ENCODE assay signal across 31 cellular contexts in the genomic region with DNA sequence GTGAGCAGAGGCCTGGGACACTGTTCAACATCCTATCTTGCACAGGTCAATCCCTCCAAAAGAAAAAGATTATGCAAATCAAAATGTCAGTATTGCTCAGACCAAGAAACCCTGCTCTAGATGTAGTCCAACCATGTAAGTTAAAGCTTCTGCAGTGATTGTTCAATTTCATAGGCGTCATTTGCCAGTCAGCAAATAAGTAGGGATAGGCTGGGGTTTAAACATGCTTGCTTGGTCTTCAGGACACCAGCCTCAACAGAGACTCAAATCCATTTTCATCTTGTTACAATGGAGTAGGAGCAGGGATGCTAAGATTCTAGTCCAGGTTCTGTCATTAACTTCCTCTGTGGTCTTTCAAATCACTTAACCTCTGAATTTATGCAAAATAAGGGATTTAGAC.
"Had no signal": no experiment of that assay in that cellular context is flagged by ENCODE, and none has a peak within 500 bp of the region (broad histone marks: within the 10 kb centered on the region; RNA-seq: fewer than 3 reads in every experiment).

No MANE protein-coding gene starts in this region.

- H3K27me3 ChIP-seq: brain microvascular endothelial cell, foreskin keratinocyte, neutrophil, ovary, transverse colon had no signal

- H3K4me3 Mint-ChIP-seq: activated B cell treated with CpG ODN at 0.5 μM for 24 hours; activated CD8-positive, alpha-beta T cell treated with anti-CD3 and anti-CD28 coated beads for 36 hours; activated T-cell treated with anti-CD3 and anti-CD28 coated beads, Interleukin-2, amount 50 U/mL, for 4 hours; activated T-helper 17 cell treated with anti-CD3 and anti-CD28 coated beads, Interleukin-2, amount 50 U/mL, for 72 hours; endodermal cell; mesothelial cell of epicardium; naive B cell; nephron progenitor cell; T-helper 2 cell treated with Interferon-gamma antibody and Interleukin-4, amounts not matched to agents 5 μg/mL and 100 μg/mL, for 36 hours had no signal

- H3K27ac ChIP-seq: brain microvascular endothelial cell, foreskin keratinocyte, neutrophil, ovary, transverse colon had no signal

- H3K27me3 Mint-ChIP-seq: activated B cell treated with CpG ODN at 0.5 μM for 24 hours; activated CD8-positive, alpha-beta T cell treated with anti-CD3 and anti-CD28 coated beads for 36 hours; naive B cell; progenitor cell of endocrine pancreas had no signal

- H3K36me3 Mint-ChIP-seq: naive B cell had no signal

- H3K36me3 ChIP-seq: neutrophil, ovary, transverse colon had no signal

- H3K27ac Mint-ChIP-seq: activated B cell treated with CpG ODN at 0.5 μM for 24 hours; activated CD8-positive, alpha-beta T cell treated with anti-CD3 and anti-CD28 coated beads for 36 hours; activated T-helper 17 cell treated with anti-CD3 and anti-CD28 coated beads, Interleukin-2, amount 50 U/mL, for 72 hours; endodermal cell; mesothelial cell of epicardium; naive B cell; nephron progenitor cell; progenitor cell of endocrine pancreas; T-helper 2 cell treated with Interferon-gamma antibody and Interleukin-4, amounts not matched to agents 5 μg/mL and 100 μg/mL, for 36 hours had no signal

- H3K4me2 ChIP-seq: smooth muscle cell had no signal

- DNase-seq: activated B cell treated with CpG ODN at 0.5 μM for 24 hours; activated CD4-positive, alpha-beta T cell treated with anti-CD3 and anti-CD28 coated beads, Interleukin-2, amount 50 U/mL, for 1 hour; activated CD8-positive, alpha-beta T cell treated with anti-CD3 and anti-CD28 coated beads for 36 hours; activated gamma-delta T cell treated with Interleukin-2 at 50 U/mL for 16 hours; activated naive CD4-positive, alpha-beta T cell treated with anti-CD3 and anti-CD28 coated beads, Interleukin-2, amount 50 U/mL, for 16 hours; activated T-cell treated with anti-CD3 and anti-CD28 coated beads, Interleukin-2, amount 50 U/mL, for 4 hours; amniotic stem cell; brain microvascular endothelial cell; caudate nucleus; cortex of kidney; endodermal cell; foreskin keratinocyte; islet precursor cell; left ventricle myocardium superior; mammary epithelial cell; naive B cell; nephron progenitor cell; ovary; retina; stimulated activated CD4-positive, alpha-beta T cell treated with anti-CD3 and anti-CD28 coated beads, Interleukin-1b, Interleukin-23, amount 100 ng/mL, for 48 hours; stimulated activated CD4-positive, alpha-beta T cell treated with anti-CD3 and anti-CD28 coated beads, Interleukin-4, amount 100 ng/mL, for 4 hours; stimulated activated CD8-positive, alpha-beta memory T cell treated with anti-CD3 and anti-CD28 coated beads, Interleukin-4, amount 100 ng/mL, for 48 hours; stimulated activated naive CD4-positive, alpha-beta T cell; transverse colon had no signal

- H3K4me3 ChIP-seq: ovary, smooth muscle cell, transverse colon had no signal

- ATAC-seq: activated CD8-positive, alpha-beta T cell treated with anti-CD3 and anti-CD28 coated beads for 36 hours; activated T-cell treated with anti-CD3 and anti-CD28 coated beads, Interleukin-2, amount 50 U/mL, for 4 hours; activated T-helper 17 cell treated with anti-CD3 and anti-CD28 coated beads, Interleukin-2, amount 50 U/mL, for 72 hours; esophagus mucosa; foreskin keratinocyte; left ventricle myocardium superior had no signal

- H3K9me3 Mint-ChIP-seq: activated B cell treated with CpG ODN at 0.5 μM for 24 hours; activated CD8-positive, alpha-beta T cell treated with anti-CD3 and anti-CD28 coated beads for 36 hours; activated T-helper 17 cell treated with anti-CD3 and anti-CD28 coated beads, Interleukin-2, amount 50 U/mL, for 72 hours; endodermal cell; mesothelial cell of epicardium; nephron progenitor cell; T-helper 2 cell treated with Interferon-gamma antibody and Interleukin-4, amounts not matched to agents 5 μg/mL and 100 μg/mL, for 36 hours had no signal

- H3K9me3 ChIP-seq: neutrophil, ovary, transverse colon had no signal
